ENCODE assay signal across 8 cellular contexts in genomic region chr5:95620870-95621838, GRCh38. TPM values are rescaled to one million over a fixed set of nuclear protein-coding genes. Genes with fewer than 3 reads are reported as not detected.
DNase-seq lines count a peak whose midpoint lies in the region; ATAC-seq lines count a peak whose summit lies in the region.

No MANE protein-coding gene starts in this region.

- peak overlapping the region in 14 of 21 experiments; percentile 17 to 85 (median 52) for H3K27ac ChIP-seq in skin epidermis

- H3K4me1 Mint-ChIP-seq in activated naive CD8-positive, alpha-beta T cell treated with anti-CD3 and anti-CD28 coated beads for 36 hours = peaks cover 29% of the 10 kb centered on the region

- H3K27me3 Mint-ChIP-seq in activated naive CD8-positive, alpha-beta T cell treated with anti-CD3 and anti-CD28 coated beads for 36 hours = no peaks in the 10 kb centered on the region

- H3K4me3 ChIP-seq in iPS-11a (ENCODE audit: low read depth, low read length) (peak overlapping the region; percentile 38), skin epidermis (peak overlapping the region; percentile 37 to 63 (median 51))

- H3K9me3 Mint-ChIP-seq in activated naive CD8-positive, alpha-beta T cell treated with anti-CD3 and anti-CD28 coated beads for 36 hours = no peaks in the 10 kb centered on the region

- peak overlapping the region; percentile 78 for H3K27ac Mint-ChIP-seq in activated naive CD8-positive, alpha-beta T cell treated with anti-CD3 and anti-CD28 coated beads for 36 hours

- peaks cover 5% of the 10 kb centered on the region for H3K36me3 Mint-ChIP-seq in activated naive CD8-positive, alpha-beta T cell treated with anti-CD3 and anti-CD28 coated beads for 36 hours

- DNase-seq in AG08395 (ENCODE audit: low spot score) (peak; percentile 28), SHP77 (lab: John Stamatoyannopoulos, UW) (peak; percentile 26 to 62), MV-4-11 (lab: John Stamatoyannopoulos, UW) (no peak)
- DNase-seq in activated naive CD8-positive, alpha-beta T cell treated with anti-CD3 and anti-CD28 coated beads for 36 hours = peak; percentile 54

- ATAC-seq in GM18868 (IDR thresholded peaks at IDR 0.05; ENCODE audit: unreplicated experiment) (peak; percentile 44), HG03108 (IDR thresholded peaks at IDR 0.05; ENCODE audit: unreplicated experiment) (peak; percentile 33)

- H3K4me3 Mint-ChIP-seq in activated naive CD8-positive, alpha-beta T cell treated with anti-CD3 and anti-CD28 coated beads for 36 hours = peak overlapping the region; percentile 77

RNA-seq across cellular contexts. Expression of gene GPR150, which starts 1.3 kb away (rescaled TPM):
- total RNA-seq in activated naive CD8-positive, alpha-beta T cell treated with anti-CD3 and anti-CD28 coated beads for 36 hours = under 1 TPM; 0.34 to 0.52 TPM

RNA-seq across cellular contexts. Expression of gene RFESD, which starts 25.4 kb away (rescaled TPM):
- total RNA-seq in activated naive CD8-positive, alpha-beta T cell treated with anti-CD3 and anti-CD28 coated beads for 36 hours = 1 to 10 TPM; 6.1 to 6.2 TPM
